In genomic region chr10:43076876-43077420, GRCh38 we compare ENCODE assay signal across 8 cellular contexts. TPM values are rescaled to one million over a fixed set of nuclear protein-coding genes. Genes with fewer than 3 reads are reported as not detected.
DNase-seq lines count a peak whose midpoint lies in the region; ATAC-seq and TF ChIP-seq lines count a peak whose summit lies in the region.

TSS of gene RET (plus strand) at chr10:43077069. CDS start at chr10:43077259, 190 bp downstream.

- H3K27ac ChIP-seq in CD4-positive, CD25-positive, alpha-beta regulatory T cell (ENCODE audit: insufficient read depth, low read length, poor library complexity, severe bottlenecking) = no peak within 1 kb of the TSS
- H3K27ac ChIP-seq in brain microvascular endothelial cell (no peak within 1 kb of the TSS), suprapubic skin (no peak within 1 kb of the TSS)

- no peak for TF ChIP-seq POLR2A in suprapubic skin (IDR thresholded peaks at IDR 0.05)

- peak in 1 of 2 donors; percentile 16 for ATAC-seq in CD4-positive, CD25-positive, alpha-beta regulatory T cell (ENCODE audit: low read depth in 2 of 2)
- no peak for ATAC-seq in HG02870 (IDR thresholded peaks at IDR 0.05; ENCODE audit: unreplicated experiment)
- ATAC-seq in GM21390 (IDR thresholded peaks at IDR 0.05; ENCODE audit: unreplicated experiment) = no peak

- H3K4me1 Mint-ChIP-seq in CD4-positive, CD25-positive, alpha-beta regulatory T cell = peaks cover 0 to 14% (median 0%) of the 10 kb centered on the region in 4 donors

- no peak within 1 kb of the TSS for H3K27ac Mint-ChIP-seq in CD4-positive, CD25-positive, alpha-beta regulatory T cell

- H3K36me3 Mint-ChIP-seq in CD4-positive, CD25-positive, alpha-beta regulatory T cell = no peaks in the 10 kb centered on the region

- H3K27me3 Mint-ChIP-seq in CD4-positive, CD25-positive, alpha-beta regulatory T cell = peaks cover 26% of the 10 kb centered on the region

- DNase-seq in CD4-positive, CD25-positive, alpha-beta regulatory T cell = peak in 1 of 3 donors; percentile 47
- peak; percentile 37 for DNase-seq in HPDE6-E6E7 (ENCODE audit: extremely low spot score)
- DNase-seq in brain microvascular endothelial cell = no peak
- peak; percentile 66 for DNase-seq in left kidney (ENCODE audit: low read depth, low spot score)
- no peak for DNase-seq in suprapubic skin (ENCODE audit: low spot score in 2 of 2)
- DNase-seq in GM19240 (ENCODE audit: insufficient read length, low spot score) = no peak

- TF ChIP-seq CTCF in brain microvascular endothelial cell (IDR thresholded peaks at IDR 0.05; ENCODE audit: low read depth, low read length, missing control alignments) (no peak), suprapubic skin (IDR thresholded peaks at IDR 0.05) (no peak)

- in situ Hi-C loops in brain microvascular endothelial cell (cut with HindIII; ENCODE audit: low pct_ligation_motif_present, low sequenced_read_pairs) = no loop called here

- 0% methylated on average over 1 of the region's 78 CpGs for WGBS in suprapubic skin

- no peaks in the 10 kb centered on the region for H3K9me3 ChIP-seq in CD4-positive, CD25-positive, alpha-beta regulatory T cell (ENCODE audit: control insufficient read depth in 2 of 2, low read length in 2 of 2)
- H3K9me3 ChIP-seq in suprapubic skin = no peaks in the 10 kb centered on the region

- H3K4me1 ChIP-seq in CD4-positive, CD25-positive, alpha-beta regulatory T cell (ENCODE audit: control insufficient read depth, insufficient read depth, low read length, poor library complexity, severe bottlenecking) = no peaks in the 10 kb centered on the region
- peaks cover 20% of the 10 kb centered on the region for H3K4me1 ChIP-seq in suprapubic skin

- H3K4me3 Mint-ChIP-seq in CD4-positive, CD25-positive, alpha-beta regulatory T cell = peak within 1 kb of the TSS in 3 of 4 donors; percentile 52 to 71 (median 65)

- no peaks in the 10 kb centered on the region for H3K36me3 ChIP-seq in CD4-positive, CD25-positive, alpha-beta regulatory T cell (ENCODE audit: control insufficient read depth, insufficient read depth, low read length)
- no peaks in the 10 kb centered on the region for H3K36me3 ChIP-seq in brain microvascular endothelial cell (replicated peaks)
- no peaks in the 10 kb centered on the region for H3K36me3 ChIP-seq in suprapubic skin

- H3K9me3 Mint-ChIP-seq in CD4-positive, CD25-positive, alpha-beta regulatory T cell = no peaks in the 10 kb centered on the region

- H3K4me3 ChIP-seq in CD4-positive, CD25-positive, alpha-beta regulatory T cell (ENCODE audit: low read depth, low read length) = no peak within 1 kb of the TSS
- peak within 1 kb of the TSS; percentile 22 for H3K4me3 ChIP-seq in brain microvascular endothelial cell (ENCODE audit: low read depth, low read length)
- H3K4me3 ChIP-seq in suprapubic skin = peak within 1 kb of the TSS; percentile 55

- TF ChIP-seq EP300 in suprapubic skin (IDR thresholded peaks at IDR 0.05) = no peak

- peaks cover 6% of the 10 kb centered on the region for H3K27me3 ChIP-seq in CD4-positive, CD25-positive, alpha-beta regulatory T cell (ENCODE audit: control insufficient read depth, insufficient read depth, low read length)
- H3K27me3 ChIP-seq in brain microvascular endothelial cell (replicated peaks) (peaks cover 37% of the 10 kb centered on the region), suprapubic skin (peaks cover 59% of the 10 kb centered on the region)

RNA-seq across cellular contexts. Expression of gene RET, which starts in this region (rescaled TPM):
- total RNA-seq in CD4-positive, CD25-positive, alpha-beta regulatory T cell = 0.37 TPM
- polyA plus RNA-seq in CD4-positive, CD25-positive, alpha-beta regulatory T cell = not detected
- total RNA-seq in suprapubic skin = 1 to 10 TPM in 1 of 4 donors, under 1 TPM in 3; 0.23 to 2.1 (median 0.78) TPM

Comparison
In these comparisons a context has a peak if more than half of its experiments do, and no peak if none do; other contexts are left out.
1. DNase-seq: peak in HPDE6-E6E7 (single experiment) and left kidney (single experiment); none in brain microvascular endothelial cell (single experiment), suprapubic skin (0 of 2) and GM19240 (single experiment).